In the genomic region with DNA sequence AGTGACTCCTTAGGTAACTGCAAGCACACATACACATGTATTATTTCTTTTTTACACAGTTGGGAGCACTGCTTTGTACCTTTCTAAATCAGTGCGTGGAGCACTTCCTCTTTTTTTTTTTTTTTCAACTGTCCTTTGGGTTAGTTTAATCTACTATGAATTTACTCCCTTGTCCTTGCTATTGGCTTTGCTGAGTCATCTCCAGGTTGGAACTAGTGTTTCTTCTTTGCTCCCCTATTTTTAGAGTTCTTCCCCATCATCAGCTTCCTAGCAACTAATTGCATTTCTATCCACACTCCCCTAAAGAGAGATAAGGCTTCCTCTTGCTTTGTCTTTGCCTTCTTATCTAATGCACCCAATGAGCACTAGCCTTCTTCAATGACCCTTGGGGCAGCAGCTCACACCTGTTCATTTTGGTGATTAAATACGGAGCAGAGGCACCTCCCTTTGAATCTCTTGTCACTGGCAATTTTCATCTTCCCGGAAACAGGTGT, we compare ENCODE assay signal across 13 cellular contexts. TPM values are rescaled to one million over a fixed set of nuclear protein-coding genes. Genes with fewer than 3 reads are reported as not detected.
DNase-seq lines count a peak whose midpoint lies in the region; ATAC-seq, FAIRE-seq and TF ChIP-seq lines count a peak whose summit lies in the region.
"Had no signal": no experiment of that assay in that cellular context is flagged by ENCODE, and none has a peak within 500 bp of the region (broad histone marks: within the 10 kb centered on the region; RNA-seq: fewer than 3 reads in every experiment).

No MANE protein-coding gene starts in this region.

- H3K4me3 ChIP-seq in OCI-LY7 (ENCODE audit: low read depth, low read length, poor library complexity, severe bottlenecking) (peak overlapping the region; percentile 85), pancreas (no peak overlapping the region), tibial nerve (no peak overlapping the region)
- H3K4me3 ChIP-seq: psoas muscle had no signal

- CTCF ChIA-PET in OCI-LY7 (lab: Charles Lee; ENCODE audit: unreplicated experiment), result interaction anchor here (0.8 kb wide), 1 partner anchor 142 kb away, joined by 3 read pairs; no protein-coding TSS in a partner anchor

- POLR2A ChIA-PET in OCI-LY7 (lab: Charles Lee), result interaction anchor here (0.7 to 2.0 kb wide), 9 partner anchors 15 to 240 kb away, joined by 3 to 13 read pairs (median 3); a partner anchor contains a TSS

- peaks cover 58% of the 10 kb centered on the region for H3K4me1 ChIP-seq in OCI-LY7 (ENCODE audit: insufficient read depth, low read length, poor library complexity, severe bottlenecking)
- H3K4me1 ChIP-seq in pancreas, result no peaks in the 10 kb centered on the region
- H3K4me1 ChIP-seq in tibial nerve, result no peaks in the 10 kb centered on the region
- H3K4me1 ChIP-seq: psoas muscle had no signal

- ATAC-seq in pancreas, result peak in 3 of 4 donors; percentile 30 to 75 (median 69)
- ATAC-seq: activated CD4-positive, alpha-beta T cell treated with anti-CD3 and anti-CD28 coated beads for 36 hours; psoas muscle had no signal

- H2AFZ ChIP-seq in OCI-LY7 (ENCODE audit: low read length), result no peak overlapping the region; the same call in 1 of the 2 replicates

- peaks cover 47% of the 10 kb centered on the region for H3K79me2 ChIP-seq in OCI-LY7 (ENCODE audit: insufficient read depth, low read depth, low read length)

- TF ChIP-seq CTCF in OCI-LY7 (conservative IDR thresholded peaks at IDR 0.05; ENCODE audit: low read length), result no peak
- TF ChIP-seq CTCF in pancreas (IDR thresholded peaks at IDR 0.05), result no peak
- no peak for TF ChIP-seq CTCF in tibial nerve (IDR thresholded peaks at IDR 0.05)

- H3K9me3 ChIP-seq in OCI-LY7 (ENCODE audit: low read length), result no peaks in the 10 kb centered on the region
- no peaks in the 10 kb centered on the region for H3K9me3 ChIP-seq in pancreas
- no peaks in the 10 kb centered on the region for H3K9me3 ChIP-seq in tibial nerve
- H3K9me3 ChIP-seq: psoas muscle had no signal

- DNase-seq in GM19239 (ENCODE audit: insufficient read length, low spot score) (no peak), NCI-H1105 (lab: John Stamatoyannopoulos, UW) (peak; percentile 55), OCI-LY7 (ENCODE audit: low spot score) (peak; percentile 98), pancreas (no peak), DMS114 treated with DMSO at 0.1 percent for 48 hours (lab: John Stamatoyannopoulos, UW; ENCODE audit: unreplicated experiment) (no peak), tibial nerve (ENCODE audit: low spot score in 2 of 2) (no peak), cerebellar cortex (ENCODE audit: low spot score) (no peak)
- DNase-seq: activated CD4-positive, alpha-beta T cell treated with anti-CD3 and anti-CD28 coated beads for 36 hours; activated naive CD8-positive, alpha-beta T cell treated with anti-CD3 and anti-CD28 coated beads, Interleukin-2, amount 10 ng/mL, durations not matched to agents 7 days and 5 days; erythroblast; kidney glomerular epithelial cell; NK-92 treated with Interleukin-12 subunit alpha and Interleukin-12 subunit beta, amount 100 ng/mL, for 24 hours; psoas muscle had no signal

- intact Hi-C loops in OCI-LY7 (cut with micrococcal nuclease; ENCODE audit: unreplicated experiment), result no loop called here
- intact Hi-C loops in pancreas (cut with DNase I), result loop anchor here in 1 of 3 donors (10.0 kb wide), 1 partner anchor 141 kb away; no protein-coding TSS in a partner anchor

- TF ChIP-seq EP300 in tibial nerve (IDR thresholded peaks at IDR 0.05), result no peak

- peaks cover 15% of the 10 kb centered on the region for H4K20me1 ChIP-seq in OCI-LY7 (ENCODE audit: insufficient read depth, low read length)

- FAIRE-seq in GM19239 (lab: Jason Lieb, UNC), result peak; percentile 62
- no peak for FAIRE-seq in pancreas (lab: Jason Lieb, UNC)

- H3K4me2 ChIP-seq in OCI-LY7 (ENCODE audit: low read length), result peak overlapping the region; percentile 67

- WGBS in pancreas, 2 donors, result 26 to 39% methylated on average over 3 of the region's 3 CpGs
- 56 to 68% methylated on average over 3 of the region's 3 CpGs for WGBS in tibial nerve, 2 donors

- H3K27me3 ChIP-seq in pancreas (no peaks in the 10 kb centered on the region), tibial nerve (no peaks in the 10 kb centered on the region)

- peaks cover 39% of the 10 kb centered on the region for H3K36me3 ChIP-seq in OCI-LY7 (ENCODE audit: insufficient read depth, low read length)
- H3K36me3 ChIP-seq in pancreas, result no peaks in the 10 kb centered on the region
- H3K36me3 ChIP-seq in tibial nerve, result no peaks in the 10 kb centered on the region

- TF ChIP-seq POLR2A in tibial nerve (IDR thresholded peaks at IDR 0.05), result no peak

- H3K27ac ChIP-seq in OCI-LY7 (ENCODE audit: low read depth, low read length, poor library complexity, severe bottlenecking), result peak overlapping the region; percentile 100
- H3K27ac ChIP-seq in pancreas, result no peak overlapping the region
- H3K27ac ChIP-seq in tibial nerve, result no peak overlapping the region
- H3K27ac ChIP-seq: psoas muscle had no signal

- no TSS peak for BruUV-seq in OCI-LY7 (replicated peaks; lab: Mats Ljungman, UMichigan)

- H3K9me2 ChIP-seq in OCI-LY7 (ENCODE audit: insufficient read depth, low read length), result no peaks in the 10 kb centered on the region

RNA-seq across cellular contexts. Expression of a gene that starts 24.3 kb away (rescaled TPM):
- total RNA-seq in OCI-LY7 (2014; rRNA removed; shearing (Covaris generic)), result 42.2 and 51.1 TPM in 2 replicates
- total RNA-seq in OCI-LY7 (2022), result 66.6 and 76.6 TPM in 2 replicates
- under 1 TPM in 3 of 6 donors, not detected in 3; 0.16 to 0.41 (median 0.18) TPM for total RNA-seq in pancreas
- polyA plus RNA-seq in pancreas, result 1 to 10 TPM in 1 of 2 donors, under 1 TPM in 1; 0.68 to 1.2 TPM
- 1 to 10 TPM in 1 of 4 donors, not detected in 3; 3.0 TPM for total RNA-seq in tibial nerve
- total RNA-seq: psoas muscle had no signal

RNA-seq across cellular contexts. Expression of a gene that starts 55.3 kb away (rescaled TPM):
- not detected in 2 replicates for total RNA-seq in OCI-LY7 (2014; rRNA removed; shearing (Covaris generic))
- total RNA-seq in OCI-LY7 (2022), result not detected in 2 replicates
- 10 to 100 TPM in 5 of 6 donors, 1 to 10 TPM in 1; 9.2 to 18.8 (median 14.9) TPM for total RNA-seq in pancreas
- polyA plus RNA-seq in pancreas, result 10 to 100 TPM in 1 of 2 donors, 1 to 10 TPM in 1; 6.7 to 19.3 TPM
- 1 to 10 TPM in 1 of 4 donors, under 1 TPM in 2, not detected in 1; 0.20 to 1.1 (median 0.30) TPM for total RNA-seq in tibial nerve

Comparison
In these comparisons a context has a peak if more than half of its experiments do, and no peak if none do; other contexts are left out.
1. DNase-seq: peak in NCI-H1105 (single experiment) and OCI-LY7 (single experiment); none in GM19239 (single experiment), pancreas (0 of 6), DMS114 treated with DMSO at 0.1 percent for 48 hours (single experiment), tibial nerve (0 of 2) and cerebellar cortex (single experiment).
2. RNA of a gene that starts 24.3 kb away (total RNA-seq): 42.2 to 76.6 TPM in OCI-LY7; 3.0 TPM in tibial nerve and 0.16 to 0.41 TPM in pancreas; every median in the first group is over 10 times any median in the second.
3. RNA of a gene that starts 55.3 kb away (total RNA-seq): 9.2 to 18.8 TPM in pancreas; 0.20 to 1.1 TPM in tibial nerve and not detected in OCI-LY7; every median in the first group is over 4 times any median in the second.